19 cellular contexts compared by ENCODE assay signal in genomic region chr12:117447665-117448366, GRCh38.
DNase-seq lines count a peak whose midpoint lies in the region; ATAC-seq and TF ChIP-seq lines count a peak whose summit lies in the region.
"Had no signal": no experiment of that assay in that cellular context is flagged by ENCODE, and none has a peak within 500 bp of the region (broad histone marks: within the 10 kb centered on the region; RNA-seq: fewer than 3 reads in every experiment).

No MANE protein-coding gene starts in this region.

- H3K4me1 Mint-ChIP-seq in activated CD4-positive, alpha-beta T cell treated with anti-CD3 and anti-CD28 coated beads for 36 hours = no peaks in the 10 kb centered on the region
- H3K4me1 Mint-ChIP-seq: B cell had no signal

- no peak overlapping the region for H3K4me3 Mint-ChIP-seq in activated CD4-positive, alpha-beta T cell treated with anti-CD3 and anti-CD28 coated beads for 36 hours
- H3K4me3 Mint-ChIP-seq: B cell had no signal

- no peak for ATAC-seq in activated CD4-positive, alpha-beta T cell treated with anti-CD3 and anti-CD28 coated beads for 36 hours
- ATAC-seq in left colon = peak; percentile 87
- no peak for ATAC-seq in GM21381 (IDR thresholded peaks at IDR 0.05; ENCODE audit: unreplicated experiment)
- no peak for ATAC-seq in heart right ventricle
- ATAC-seq: GM12878 had no signal

- TF ChIP-seq CTCF in heart right ventricle (IDR thresholded peaks at IDR 0.05) = no peak

- intact Hi-C loops in activated CD4-positive, alpha-beta T cell treated with anti-CD3 and anti-CD28 coated beads for 36 hours (cut with DNase I, micrococcal nuclease) = no loop called here
- intact Hi-C loops in left colon (cut with DNase I, micrococcal nuclease) = no loop called here
- intact Hi-C loops in heart right ventricle (cut with DNase I) = loop anchor here in 1 of 10 donors (10.0 kb wide), 1 partner anchor 77 kb away; no protein-coding TSS in a partner anchor

- H3K36me3 Mint-ChIP-seq in activated CD4-positive, alpha-beta T cell treated with anti-CD3 and anti-CD28 coated beads for 36 hours (ENCODE audit: low read depth) = no peaks in the 10 kb centered on the region

- H3K4me1 ChIP-seq in heart right ventricle = no peaks in the 10 kb centered on the region

- peak overlapping the region; percentile 24 for H3K27ac Mint-ChIP-seq in activated CD4-positive, alpha-beta T cell treated with anti-CD3 and anti-CD28 coated beads for 36 hours
- H3K27ac Mint-ChIP-seq: B cell had no signal

- no peaks in the 10 kb centered on the region for H3K9me3 Mint-ChIP-seq in activated CD4-positive, alpha-beta T cell treated with anti-CD3 and anti-CD28 coated beads for 36 hours (ENCODE audit: low read depth)

- H3K9me3 ChIP-seq in heart right ventricle = peaks cover 0 to 4% (median 0%) of the 10 kb centered on the region in 11 donors

- no peak overlapping the region for H3K4me3 ChIP-seq in heart right ventricle
- H3K4me3 ChIP-seq: GM12878 had no signal

- H3K27ac ChIP-seq in heart right ventricle = no peak overlapping the region

- 86 to 89% methylated on average over 6 of the region's 6 CpGs for WGBS in heart right ventricle, 2 donors

- DNase-seq in activated CD4-positive, alpha-beta T cell treated with anti-CD3 and anti-CD28 coated beads for 36 hours = no peak
- no peak for DNase-seq in activated CD4-positive, alpha-beta T cell treated with anti-CD3 and anti-CD28 coated beads for 48 hours
- DNase-seq in NCI-H69 (lab: John Stamatoyannopoulos, UW) (peak; percentile 75), left colon (peak; percentile 22 to 31), HPDE6-E6E7 (ENCODE audit: extremely low spot score) (no peak), heart right ventricle (no peak)
- DNase-seq: Calu3; KBM-7; NCI-H1105; NCI-H187; NCI-H2227 treated with DMSO at 0.1 percent for 48 hours; NCI-H510A treated with DMSO at 0.1 percent for 48 hours; NK-92 treated with Interleukin-12 subunit alpha and Interleukin-12 subunit beta, amount 100 ng/mL, for 24 hours; OCI-M1; RPMI8226; SIG-M5 had no signal

- no peaks in the 10 kb centered on the region for H3K36me3 ChIP-seq in heart right ventricle

- H3K27me3 Mint-ChIP-seq in activated CD4-positive, alpha-beta T cell treated with anti-CD3 and anti-CD28 coated beads for 36 hours = peaks cover under 1% of the 10 kb centered on the region
- H3K27me3 Mint-ChIP-seq: B cell had no signal

- CTCF ChIA-PET in activated CD4-positive, alpha-beta T cell treated with anti-CD3 and anti-CD28 coated beads for 36 hours (lab: Charles Lee) = no interaction called here

- POLR2A ChIA-PET in activated CD4-positive, alpha-beta T cell treated with anti-CD3 and anti-CD28 coated beads for 36 hours (lab: Charles Lee) = no interaction called here

- H3K27me3 ChIP-seq in heart right ventricle = peaks cover 0 to 13% (median 0%) of the 10 kb centered on the region in 7 donors

Comparison
In these comparisons a context has a peak if more than half of its experiments do, and no peak if none do; other contexts are left out.
1. DNase-seq: peak in NCI-H69 (single experiment) and left colon (2 of 2); none in activated CD4-positive, alpha-beta T cell treated with anti-CD3 and anti-CD28 coated beads for 36 hours (single experiment), activated CD4-positive, alpha-beta T cell treated with anti-CD3 and anti-CD28 coated beads for 48 hours (single experiment), HPDE6-E6E7 (single experiment) and heart right ventricle (0 of 2).